ENCODE assay signal across 13 cellular contexts in the genomic region with DNA sequence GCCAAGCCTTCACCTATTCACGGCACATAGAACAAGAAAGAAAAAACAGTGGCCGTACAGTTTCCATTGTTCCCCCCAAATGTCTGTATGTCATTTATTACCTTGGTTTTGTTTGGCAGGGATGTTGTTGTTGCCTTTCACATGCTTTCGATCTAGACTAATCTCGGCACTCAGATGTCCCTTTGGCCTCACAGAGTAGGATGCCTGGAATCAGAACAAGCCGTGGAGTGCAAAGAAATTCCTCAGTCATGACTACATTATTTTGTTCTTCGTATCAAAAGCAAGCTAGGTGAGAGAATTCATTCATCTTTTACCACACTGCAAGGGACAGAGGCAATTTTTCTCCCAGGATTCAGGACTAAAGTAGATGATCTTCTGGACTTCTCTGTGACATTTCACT.
DNase-seq lines count a peak whose midpoint lies in the region; ATAC-seq and TF ChIP-seq lines count a peak whose summit lies in the region.
"Had no signal": no experiment of that assay in that cellular context is flagged by ENCODE, and none has a peak within 500 bp of the region (broad histone marks: within the 10 kb centered on the region; RNA-seq: fewer than 3 reads in every experiment).

No MANE protein-coding gene starts in this region.

- no TSS peak for BruUV-seq in HCT116 (replicated peaks; lab: Mats Ljungman, UMichigan)

- RAD21 ChIA-PET in HCT116 (lab: Charles Lee; ENCODE audit: low non-redundant PET in 1 of 2, low total read pairs in 2 of 2, uncharacterized antibody in 2 of 2, unreplicated experiment in 2 of 2): no interaction called here

- H3K27me3 ChIP-seq in HCT116 (ENCODE audit: insufficient read depth, low read length) (peaks cover 6% of the 10 kb centered on the region; the same call in 1 of the 2 replicates), upper lobe of right lung (no peaks in the 10 kb centered on the region)

- DNase-seq in HCT116 (ENCODE audit: low read depth, low spot score): no peak
- peak; percentile 88 for DNase-seq in astrocyte of the hippocampus (ENCODE audit: low read depth, low spot score)
- peak; percentile 92 for DNase-seq in iris pigment epithelial cell (ENCODE audit: low read depth)
- DNase-seq in upper lobe of right lung: no peak
- DNase-seq in activated naive CD4-positive, alpha-beta T cell treated with anti-CD3 and anti-CD28 coated beads, Interleukin-2, amount 10 ng/mL, durations not matched to agents 7 days and 5 days: no peak
- no peak for DNase-seq in endothelial cell (ENCODE audit: low spot score)
- DNase-seq: effector memory CD8-positive, alpha-beta T cell; NCI-H2081; posterior cingulate gyrus had no signal

- no peaks in the 10 kb centered on the region for H3K9me3 Mint-ChIP-seq in activated naive CD4-positive, alpha-beta T cell treated with anti-CD3 and anti-CD28 coated beads, Interleukin-2, amount 10 ng/mL, durations not matched to agents 7 days and 5 days
- H3K9me3 Mint-ChIP-seq in endothelial cell (ENCODE audit: unreplicated experiment): no peaks in the 10 kb centered on the region
- H3K9me3 Mint-ChIP-seq: activated naive CD8-positive, alpha-beta T cell treated with anti-CD3 and anti-CD28 coated beads, Interleukin-2, amount 50 U/mL, for 24 hours; effector memory CD8-positive, alpha-beta T cell; stimulated activated naive CD8-positive, alpha-beta T cell treated with anti-CD3 and anti-CD28 coated beads, Interleukin-15, Interleukin-2, amounts not matched to agents 100 ng/mL and 50 ng/mL, for 24 hours had no signal

- H3K4me1 ChIP-seq in HCT116 (ENCODE audit: control insufficient read depth in 1 of 2, insufficient read depth in 2 of 2, low read length in 2 of 2) (peaks cover 15 to 20% of the 10 kb centered on the region in 2 experiments), upper lobe of right lung (peaks cover 16% of the 10 kb centered on the region)

- no peaks in the 10 kb centered on the region for H3K9me2 ChIP-seq in HCT116 (ENCODE audit: insufficient read depth)

- no peaks in the 10 kb centered on the region for H3K36me3 Mint-ChIP-seq in activated naive CD4-positive, alpha-beta T cell treated with anti-CD3 and anti-CD28 coated beads, Interleukin-2, amount 10 ng/mL, durations not matched to agents 7 days and 5 days
- no peaks in the 10 kb centered on the region for H3K36me3 Mint-ChIP-seq in endothelial cell (ENCODE audit: low read depth, unreplicated experiment)

- no peak overlapping the region for H3K27ac ChIP-seq in HCT116 (ENCODE audit: low read depth, low read length)
- peak overlapping the region; percentile 80 for H3K27ac ChIP-seq in upper lobe of right lung

- H3K4me2 ChIP-seq in HCT116 (ENCODE audit: low read length): no peak overlapping the region

- TF ChIP-seq CTCF in HCT116 (IDR thresholded peaks at IDR 0.05 in 2 of 3, conservative IDR thresholded peaks at IDR 0.05 in 1 of 3; ENCODE audit: borderline replicate concordance in 1 of 3, insufficient read depth in 1 of 3, low read depth in 2 of 3, low read length in 2 of 3) (no peak), upper lobe of right lung (IDR thresholded peaks at IDR 0.05) (no peak), endothelial cell (IDR thresholded peaks at IDR 0.05; ENCODE audit: unreplicated experiment) (no peak)

- TF ChIP-seq POLR2A in HCT116 (IDR thresholded peaks at IDR 0.05; ENCODE audit: borderline replicate concordance, extremely low read depth, insufficient read depth, insufficient read length): no peak

- POLR2A ChIA-PET in HCT116 (lab: Charles Lee): no interaction called here

- H3K9ac ChIP-seq in HCT116 (ENCODE audit: low read length): no peak overlapping the region

- no peak overlapping the region for H3K4me3 Mint-ChIP-seq in activated naive CD4-positive, alpha-beta T cell treated with anti-CD3 and anti-CD28 coated beads, Interleukin-2, amount 10 ng/mL, durations not matched to agents 7 days and 5 days
- H3K4me3 Mint-ChIP-seq in endothelial cell (ENCODE audit: unreplicated experiment): no peak overlapping the region
- H3K4me3 Mint-ChIP-seq: activated naive CD8-positive, alpha-beta T cell treated with anti-CD3 and anti-CD28 coated beads, Interleukin-2, amount 50 U/mL, for 24 hours had no signal

- H3K9me3 ChIP-seq in HCT116 (ENCODE audit: control insufficient read depth in 1 of 2, insufficient read depth in 1 of 2, low read depth in 1 of 2, low read length in 2 of 2): no peaks in the 10 kb centered on the region
- no peaks in the 10 kb centered on the region for H3K9me3 ChIP-seq in upper lobe of right lung

- TF ChIP-seq RAD21 in HCT116 (IDR thresholded peaks at IDR 0.05; ENCODE audit: low read depth): no peak

- no peak overlapping the region for H3K27ac Mint-ChIP-seq in activated naive CD4-positive, alpha-beta T cell treated with anti-CD3 and anti-CD28 coated beads, Interleukin-2, amount 10 ng/mL, durations not matched to agents 7 days and 5 days
- no peak overlapping the region for H3K27ac Mint-ChIP-seq in endothelial cell (ENCODE audit: unreplicated experiment)
- H3K27ac Mint-ChIP-seq: activated naive CD8-positive, alpha-beta T cell treated with anti-CD3 and anti-CD28 coated beads, Interleukin-2, amount 50 U/mL, for 24 hours; stimulated activated naive CD8-positive, alpha-beta T cell treated with anti-CD3 and anti-CD28 coated beads, Interleukin-15, Interleukin-2, amounts not matched to agents 100 ng/mL and 50 ng/mL, for 24 hours had no signal

- no peaks in the 10 kb centered on the region for H3K79me2 ChIP-seq in HCT116 (ENCODE audit: insufficient read depth, low read length)

- H3K27me3 Mint-ChIP-seq in activated naive CD4-positive, alpha-beta T cell treated with anti-CD3 and anti-CD28 coated beads, Interleukin-2, amount 10 ng/mL, durations not matched to agents 7 days and 5 days: peaks cover 20% of the 10 kb centered on the region
- peaks cover 3% of the 10 kb centered on the region for H3K27me3 Mint-ChIP-seq in endothelial cell (ENCODE audit: unreplicated experiment)

- H3K36me3 ChIP-seq in HCT116 (ENCODE audit: control insufficient read depth in 1 of 2, insufficient read depth in 2 of 2, low read length in 2 of 2) (no peaks in the 10 kb centered on the region), upper lobe of right lung (no peaks in the 10 kb centered on the region)

- intact Hi-C loops in HCT116 (cut with micrococcal nuclease) (no loop called here), upper lobe of right lung (cut with DNase I) (no loop called here)

- H4K20me1 ChIP-seq in HCT116 (ENCODE audit: insufficient read depth): no peaks in the 10 kb centered on the region

- H3K4me3 ChIP-seq in HCT116 (replicated peaks in 1 of 2; ENCODE audit: low read depth in 1 of 2, low read length in 2 of 2) (no peak overlapping the region), upper lobe of right lung (no peak overlapping the region)
- H3K4me3 ChIP-seq: lung had no signal

- no peak overlapping the region for H2AFZ ChIP-seq in HCT116 (ENCODE audit: low read depth, low read length, poor library complexity, severe bottlenecking)

- peaks cover 3% of the 10 kb centered on the region for H3K4me1 Mint-ChIP-seq in activated naive CD4-positive, alpha-beta T cell treated with anti-CD3 and anti-CD28 coated beads, Interleukin-2, amount 10 ng/mL, durations not matched to agents 7 days and 5 days
- no peaks in the 10 kb centered on the region for H3K4me1 Mint-ChIP-seq in endothelial cell (ENCODE audit: unreplicated experiment)

- ATAC-seq in HCT116 (0 out of 2 replicates have a peak, but pooled peaks have one; percentile 32), upper lobe of right lung (peak; percentile 60), GM21717 (IDR thresholded peaks at IDR 0.05; ENCODE audit: unreplicated experiment) (no peak)

- CTCF ChIA-PET in HCT116 (lab: Charles Lee): interaction anchor here (0.8 kb wide), 1 partner anchor 309 kb away, joined by 5 read pairs; no protein-coding TSS in a partner anchor
- CTCF ChIA-PET in activated naive CD4-positive, alpha-beta T cell treated with anti-CD3 and anti-CD28 coated beads, Interleukin-2, amount 10 ng/mL, durations not matched to agents 7 days and 5 days (lab: Charles Lee): no interaction called here

TF ChIP-seq in HCT116, 20 proteins besides CTCF, POLR2A, EP300 and RAD21:
- TF ChIP-seq, protein P1, sequence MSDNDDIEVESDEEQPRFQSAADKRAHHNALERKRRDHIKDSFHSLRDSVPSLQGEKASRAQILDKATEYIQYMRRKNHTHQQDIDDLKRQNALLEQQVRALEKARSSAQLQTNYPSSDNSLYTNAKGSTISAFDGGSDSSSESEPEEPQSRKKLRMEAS (IDR thresholded peaks at IDR 0.05): no peak
- TF ChIP-seq ZFX (IDR thresholded peaks at IDR 0.05) (no peak), EZH2 (IDR thresholded peaks at IDR 0.05) (no peak)

Comparison
In these comparisons a context has a peak if more than half of its experiments do, and no peak if none do; other contexts are left out.
1. DNase-seq: peak in astrocyte of the hippocampus (single experiment) and iris pigment epithelial cell (single experiment); none in HCT116 (single experiment), upper lobe of right lung (single experiment), activated naive CD4-positive, alpha-beta T cell treated with anti-CD3 and anti-CD28 coated beads, Interleukin-2, amount 10 ng/mL, durations not matched to agents 7 days and 5 days (single experiment) and endothelial cell (single experiment).